8 cellular contexts compared by ENCODE assay signal in the genomic region with DNA sequence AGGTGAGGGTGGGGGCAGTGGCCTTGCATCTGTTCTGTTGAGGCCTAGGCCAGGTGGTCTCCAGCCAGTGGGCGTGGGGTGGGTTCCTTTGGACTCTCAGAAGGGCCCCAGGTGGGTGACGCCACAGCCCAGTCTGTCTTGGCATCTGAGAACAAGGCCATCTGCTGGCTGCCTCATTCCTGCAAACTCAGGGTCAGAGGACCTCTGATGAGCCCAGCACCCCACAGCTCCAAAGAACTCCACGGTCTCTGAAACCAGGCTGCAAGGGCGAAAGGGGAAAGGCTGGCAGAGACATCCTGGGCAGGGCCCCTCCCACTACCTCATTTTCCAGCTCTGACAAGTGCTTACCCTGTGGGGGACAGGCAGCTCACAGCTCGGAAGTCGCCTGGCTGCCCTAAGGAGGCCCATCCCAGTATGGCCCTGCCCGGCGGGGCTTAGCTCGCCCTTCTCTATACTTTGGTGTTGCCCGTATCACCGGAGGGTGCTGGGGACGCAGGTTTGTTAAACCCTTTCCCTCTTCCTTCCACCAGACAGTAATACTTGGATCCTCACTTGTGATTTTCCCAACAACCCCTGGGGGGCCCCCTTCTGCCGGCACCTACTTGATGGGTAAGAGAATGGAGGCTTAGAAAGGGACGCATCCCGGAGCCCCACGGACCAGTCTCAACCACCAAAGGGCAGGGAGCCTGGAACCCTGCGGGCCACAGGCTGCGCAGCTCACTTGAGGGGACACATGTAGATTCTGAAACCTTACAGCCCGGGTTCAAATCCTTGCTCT. TPM values are rescaled to one million over a fixed set of nuclear protein-coding genes. Genes with fewer than 3 reads are reported as not detected.
DNase-seq lines count a peak whose midpoint lies in the region; ATAC-seq lines count a peak whose summit lies in the region.

No MANE protein-coding gene starts in this region.

- no peaks in the 10 kb centered on the region for H3K9me3 ChIP-seq in right cardiac atrium (ENCODE audit: control insufficient read depth, low read length)

- peak overlapping the region; percentile 68 for H3K4me3 Mint-ChIP-seq in activated T-cell treated with anti-CD3 and anti-CD28 coated beads, Interleukin-2, amount 50 U/mL, for 4 hours

- peaks cover 21% of the 10 kb centered on the region for H3K27me3 Mint-ChIP-seq in activated T-cell treated with anti-CD3 and anti-CD28 coated beads, Interleukin-2, amount 50 U/mL, for 4 hours (ENCODE audit: low read depth)

- H3K27ac ChIP-seq in right cardiac atrium (ENCODE audit: low read length): peak overlapping the region; percentile 87

- DNase-seq in CD1c-positive myeloid dendritic cell (ENCODE audit: extremely low spot score): peak; percentile 16
- DNase-seq in HT-29 (ENCODE audit: low spot score): peak; percentile 60
- DNase-seq in activated T-cell treated with anti-CD3 and anti-CD28 coated beads, Interleukin-2, amount 50 U/mL, for 4 hours: no peak
- DNase-seq in right cardiac atrium: peak in 1 of 3 donors; percentile 69
- DNase-seq in stimulated activated naive CD8-positive, alpha-beta T cell treated with anti-CD3 and anti-CD28 coated beads, Interleukin-15, Interleukin-2, amounts not matched to agents 100 U/mL and 50 U/mL, for 24 hours: peak; percentile 43
- DNase-seq in SK-N-DZ (ENCODE audit: low spot score): no peak
- DNase-seq in SKM-1 treated with dmso at 0.1 percent for 144 hours (lab: John Stamatoyannopoulos, UW; ENCODE audit: unreplicated experiment): no peak

- no peak for ATAC-seq in activated T-cell treated with anti-CD3 and anti-CD28 coated beads, Interleukin-2, amount 50 U/mL, for 4 hours
- peak in 1 of 2 donors; percentile 2 for ATAC-seq in right cardiac atrium
- ATAC-seq in stimulated activated naive CD8-positive, alpha-beta T cell treated with anti-CD3 and anti-CD28 coated beads, Interleukin-15, Interleukin-2, amounts not matched to agents 100 U/mL and 50 U/mL, for 24 hours: no peak
- no peak for ATAC-seq in GM18858 (IDR thresholded peaks at IDR 0.05; ENCODE audit: unreplicated experiment)

- no peaks in the 10 kb centered on the region for H3K9me3 Mint-ChIP-seq in activated T-cell treated with anti-CD3 and anti-CD28 coated beads, Interleukin-2, amount 50 U/mL, for 4 hours

- peaks cover 13% of the 10 kb centered on the region for H3K4me1 ChIP-seq in right cardiac atrium (ENCODE audit: control insufficient read depth, insufficient read depth, low read length)

- 67% methylated on average over 19 of the region's 19 CpGs for whole genome bisulfite sequencing in right cardiac atrium

- H3K27me3 ChIP-seq in right cardiac atrium (ENCODE audit: control insufficient read depth, insufficient read depth): no peaks in the 10 kb centered on the region

- peaks cover 4% of the 10 kb centered on the region for H3K4me1 Mint-ChIP-seq in activated T-cell treated with anti-CD3 and anti-CD28 coated beads, Interleukin-2, amount 50 U/mL, for 4 hours (ENCODE audit: low read depth)

- H3K4me3 ChIP-seq in right cardiac atrium (ENCODE audit: low read length): no peak overlapping the region

- no peaks in the 10 kb centered on the region for H3K36me3 Mint-ChIP-seq in activated T-cell treated with anti-CD3 and anti-CD28 coated beads, Interleukin-2, amount 50 U/mL, for 4 hours (ENCODE audit: insufficient read depth)

- intact Hi-C loops in right cardiac atrium (cut with DNase I): no loop called here

RNA-seq across cellular contexts. Expression of gene EDN2, which starts 10.9 kb away (rescaled TPM):
- total RNA-seq in HT-29 (2014; rRNA removed; shearing (Covaris generic)): 0.37 and 0.46 TPM in 2 replicates
- total RNA-seq in activated T-cell treated with anti-CD3 and anti-CD28 coated beads, Interleukin-2, amount 50 U/mL, for 4 hours: not detected
- under 1 TPM; 0.31 to 0.56 (median 0.38) TPM for total RNA-seq in right cardiac atrium
- polyA plus RNA-seq in right cardiac atrium: 0.07 TPM
- polyA plus RNA-seq in SK-N-DZ (2014; cell fraction: cytosol; rRNA removed): not detected in 2 replicates
- not detected in 2 replicates for polyA plus RNA-seq in SK-N-DZ (2014; cell fraction: nucleus; rRNA removed)

Comparison
In these comparisons a context has a peak if more than half of its experiments do, and no peak if none do; other contexts are left out.
1. DNase-seq: peak in CD1c-positive myeloid dendritic cell (single experiment), HT-29 (single experiment) and stimulated activated naive CD8-positive, alpha-beta T cell treated with anti-CD3 and anti-CD28 coated beads, Interleukin-15, Interleukin-2, amounts not matched to agents 100 U/mL and 50 U/mL, for 24 hours (single experiment); none in activated T-cell treated with anti-CD3 and anti-CD28 coated beads, Interleukin-2, amount 50 U/mL, for 4 hours (single experiment), SK-N-DZ (single experiment) and SKM-1 treated with dmso at 0.1 percent for 144 hours (single experiment).